Comparison of ENCODE assay signal across 1 cellular context in the genomic region with DNA sequence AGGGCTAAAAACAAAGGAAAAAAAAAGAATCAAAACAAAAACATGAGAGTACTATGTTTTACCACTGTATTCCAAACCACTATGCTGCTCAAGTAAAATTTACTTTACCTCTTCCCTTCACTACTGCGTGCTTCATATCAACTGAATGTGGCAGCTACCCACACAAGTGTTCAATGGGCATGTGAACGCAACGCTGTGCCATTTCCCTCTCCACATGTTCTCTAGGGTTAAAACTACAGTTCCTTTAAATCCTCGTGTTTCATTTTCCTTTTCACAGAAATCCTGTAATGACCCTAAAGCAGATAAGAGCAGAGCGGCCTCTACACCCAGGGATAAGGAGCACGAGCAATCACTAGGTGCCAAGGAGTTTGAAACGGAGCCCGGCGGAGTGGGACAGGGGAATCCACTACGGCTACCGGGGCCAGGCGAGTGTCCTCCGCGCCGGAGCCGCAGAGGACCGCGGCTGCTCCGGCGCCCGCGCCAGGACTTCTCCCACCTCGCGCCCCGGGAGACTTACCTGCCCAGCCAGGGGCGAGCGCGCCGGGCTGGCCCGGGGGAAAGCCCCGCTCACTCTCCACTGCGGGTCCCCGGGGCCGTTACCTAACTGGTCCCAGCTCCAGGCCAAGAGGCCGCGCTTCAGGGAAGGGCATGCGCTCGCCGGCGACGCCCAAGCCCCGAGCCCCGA.
TF ChIP-seq lines count a peak whose summit lies in the region.

No MANE protein-coding gene starts in this region.

TF ChIP-seq in GM12878, 131 proteins besides CTCF, POLR2A, EP300 and RAD21 (continued from another document):
- TF ChIP-seq REST (IDR thresholded peaks at IDR 0.05; ENCODE audit: low read depth, low read length): no peak
- TF ChIP-seq, protein P1, sequence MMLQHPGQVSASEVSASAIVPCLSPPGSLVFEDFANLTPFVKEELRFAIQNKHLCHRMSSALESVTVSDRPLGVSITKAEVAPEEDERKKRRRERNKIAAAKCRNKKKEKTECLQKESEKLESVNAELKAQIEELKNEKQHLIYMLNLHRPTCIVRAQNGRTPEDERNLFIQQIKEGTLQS (IDR thresholded peaks at IDR 0.05; ENCODE audit: borderline replicate concordance, extremely low read depth, low read depth, low read length): no peak
- TF ChIP-seq SMC3 (IDR thresholded peaks at IDR 0.05; ENCODE audit: borderline replicate concordance, low read length): no peak
- no peak for TF ChIP-seq CREB1 (IDR thresholded peaks at IDR 0.05; ENCODE audit: low read depth)
- no peak for TF ChIP-seq KDM1A (IDR thresholded peaks at IDR 0.05; ENCODE audit: borderline replicate concordance)
